ENCODE assay signal across 8 cellular contexts in the genomic region with DNA sequence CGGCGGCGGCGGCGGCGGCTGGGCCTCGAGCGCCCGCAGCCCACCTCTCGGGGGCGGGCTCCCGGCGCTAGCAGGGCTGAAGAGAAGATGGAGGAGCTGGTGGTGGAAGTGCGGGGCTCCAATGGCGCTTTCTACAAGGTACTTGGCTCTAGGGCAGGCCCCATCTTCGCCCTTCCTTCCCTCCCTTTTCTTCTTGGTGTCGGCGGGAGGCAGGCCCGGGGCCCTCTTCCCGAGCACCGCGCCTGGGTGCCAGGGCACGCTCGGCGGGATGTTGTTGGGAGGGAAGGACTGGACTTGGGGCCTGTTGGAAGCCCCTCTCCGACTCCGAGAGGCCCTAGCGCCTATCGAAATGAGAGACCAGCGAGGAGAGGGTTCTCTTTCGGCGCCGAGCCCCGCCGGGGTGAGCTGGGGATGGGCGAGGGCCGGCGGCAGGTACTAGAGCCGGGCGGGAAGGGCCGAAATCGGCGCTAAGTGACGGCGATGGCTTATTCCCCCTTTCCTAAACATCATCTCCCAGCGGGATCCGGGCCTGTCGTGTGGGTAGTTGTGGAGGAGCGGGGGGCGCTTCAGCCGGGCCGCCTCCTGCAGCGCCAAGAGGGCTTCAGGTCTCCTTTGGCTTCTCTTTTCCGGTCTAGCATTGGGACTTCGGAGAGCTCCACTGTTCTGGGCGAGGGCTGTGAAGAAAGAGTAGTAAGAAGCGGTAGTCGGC. TPM values are rescaled to one million over a fixed set of nuclear protein-coding genes. Genes with fewer than 3 reads are reported as not detected.
A peak's percentile ranks its signal among the peaks of the same experiment; 100 is the strongest.
DNase-seq lines count a peak whose midpoint lies in the region; ATAC-seq and TF ChIP-seq lines count a peak whose summit lies in the region.

No MANE protein-coding gene starts in this region.

- DNase-seq in ACHN (peak; percentile 37), GM13976 (ENCODE audit: low spot score) (peak; percentile 18), NCI-H2171 (lab: John Stamatoyannopoulos, UW) (peak; percentile 16)
- peak; percentile 61 for DNase-seq in activated CD8-positive, alpha-beta memory T cell treated with anti-CD3 and anti-CD28 coated beads, Interleukin-2, amount 50 U/mL, for 48 hours

- TF ChIP-seq CTCF in GM13976 (IDR thresholded peaks at IDR 0.05; ENCODE audit: borderline replicate concordance, control extremely low read depth, extremely low read depth, insufficient read depth, missing control alignments), result no peak

- in situ Hi-C loops in ACHN (cut with HindIII; ENCODE audit: low pct_ligation_motif_present, low pct_unique_long_range_greater_than_20kb, low sequenced_read_pairs) (no loop called here), GM13976 (cut with MboI; ENCODE audit: low sequenced_read_pairs, unreplicated experiment) (no loop called here)

- H3K27me3 ChIP-seq in esophagus (ENCODE audit: control insufficient read depth in 1 of 2, insufficient read depth in 2 of 2, low read length in 2 of 2) (no peaks in the 10 kb centered on the region), mucosa of rectum (ENCODE audit: control insufficient read depth in 2 of 2, insufficient read depth in 2 of 2, low read length in 2 of 2) (no peaks in the 10 kb centered on the region), subcutaneous abdominal adipose tissue (ENCODE audit: control insufficient read depth in 5 of 5, insufficient read depth in 4 of 5, low read length in 5 of 5) (no peaks in the 10 kb centered on the region)

- peak; percentile 26 for ATAC-seq in HG02840 (IDR thresholded peaks at IDR 0.05; ENCODE audit: low FRiP score, unreplicated experiment)

- H3K36me3 ChIP-seq in esophagus (ENCODE audit: control insufficient read depth in 2 of 2, insufficient read depth in 2 of 2, low read length in 1 of 2) (no peaks in the 10 kb centered on the region), mucosa of rectum (ENCODE audit: control insufficient read depth in 2 of 2, insufficient read depth in 2 of 2, low read length in 2 of 2) (no peaks in the 10 kb centered on the region), subcutaneous abdominal adipose tissue (ENCODE audit: control insufficient read depth in 5 of 5, insufficient read depth in 5 of 5, low read length in 5 of 5) (no peaks in the 10 kb centered on the region)

- H3K27ac ChIP-seq in esophagus (ENCODE audit: low read depth in 2 of 2, low read length in 1 of 2) (peak overlapping the region; percentile 88 to 91), mucosa of rectum (ENCODE audit: low read depth in 2 of 2, low read length in 2 of 2) (peak overlapping the region; percentile 90 to 92), subcutaneous abdominal adipose tissue (ENCODE audit: low read depth, low read length) (peak overlapping the region; percentile 66)

- peak overlapping the region; percentile 80 to 85 for H3K9ac ChIP-seq in mucosa of rectum (ENCODE audit: low read depth in 1 of 2, low read length in 2 of 2)
- H3K9ac ChIP-seq in subcutaneous abdominal adipose tissue (ENCODE audit: low read length in 5 of 5), result peak overlapping the region; percentile 23 to 81 (median 73)

- no peaks in the 10 kb centered on the region for H3K4me1 ChIP-seq in esophagus (ENCODE audit: control insufficient read depth in 2 of 2, insufficient read depth in 2 of 2, low read length in 1 of 2)
- H3K4me1 ChIP-seq in mucosa of rectum (ENCODE audit: control insufficient read depth in 2 of 2, insufficient read depth in 2 of 2, low read length in 2 of 2), result peaks cover 0 to 8% of the 10 kb centered on the region in 2 donors
- peaks cover 0 to 21% (median 13%) of the 10 kb centered on the region in 5 donors for H3K4me1 ChIP-seq in subcutaneous abdominal adipose tissue (ENCODE audit: control insufficient read depth in 5 of 5, insufficient read depth in 5 of 5, low read length in 5 of 5)

- H3K9me3 ChIP-seq in esophagus (ENCODE audit: control insufficient read depth in 2 of 2, insufficient read depth in 1 of 2, low read depth in 1 of 2, low read length in 1 of 2) (no peaks in the 10 kb centered on the region), mucosa of rectum (ENCODE audit: control insufficient read depth in 2 of 2, low read length in 2 of 2) (no peaks in the 10 kb centered on the region), subcutaneous abdominal adipose tissue (ENCODE audit: control insufficient read depth in 5 of 5, low read length in 5 of 5) (no peaks in the 10 kb centered on the region)

- H3K4me3 ChIP-seq in esophagus (ENCODE audit: low read depth in 1 of 2, low read length in 2 of 2) (peak overlapping the region; percentile 62 to 73), mucosa of rectum (ENCODE audit: low read length in 2 of 2) (peak overlapping the region; percentile 78 to 80), subcutaneous abdominal adipose tissue (ENCODE audit: low read depth in 1 of 5, low read length in 5 of 5) (peak overlapping the region; percentile 54 to 78 (median 73))

- WGBS in esophagus, 2 donors, result 0 to 27% methylated on average over 44 to 52 of the region's 58 CpGs

RNA-seq across cellular contexts. Expression of gene FMR1, which starts 0.5 kb away (rescaled TPM):
- 10 to 100 TPM; 12.7 to 18.5 TPM for polyA plus RNA-seq in esophagus

Comparison
In these comparisons a context has a peak if more than half of its experiments do, and no peak if none do; other contexts are left out.
1. Peak in every context shown above with its lines: DNase-seq, ATAC-seq, H3K4me3 ChIP-seq and H3K27ac ChIP-seq.